17 cellular contexts compared by ENCODE assay signal in genomic region chr14:87407344-87407743, GRCh38.
DNase-seq lines count a peak whose midpoint lies in the region; ATAC-seq and TF ChIP-seq lines count a peak whose summit lies in the region.
"Had no signal": no experiment of that assay in that cellular context is flagged by ENCODE, and none has a peak within 500 bp of the region (broad histone marks: within the 10 kb centered on the region; RNA-seq: fewer than 3 reads in every experiment).

No MANE protein-coding gene starts in this region.

- no peak overlapping the region for H3K9ac ChIP-seq in endodermal cell (ENCODE audit: extremely low read depth, low read length, poor library complexity, severe bottlenecking)
- H3K9ac ChIP-seq: BLaER1 treated with 17β-estradiol and CSF1 and Interleukin-3, amounts not matched to agents 10 nM and 100 nM; GM23248 had no signal

- intact Hi-C loops in Right ventricle myocardium superior (cut with DNase I), result no loop called here
- intact Hi-C loops in left ventricle myocardium inferior (cut with micrococcal nuclease), result no loop called here
- intact Hi-C loops in left ventricle myocardium superior (cut with micrococcal nuclease), result no loop called here
- intact Hi-C loops in uterus (cut with DNase I; ENCODE audit: low total_unique reads), result no loop called here

- peaks cover 41% of the 10 kb centered on the region for H3K4me1 Mint-ChIP-seq in endodermal cell
- H3K4me1 Mint-ChIP-seq in activated CD8-positive, alpha-beta memory T cell treated with anti-CD3 and anti-CD28 coated beads, Interleukin-2, amount 10 ng/mL, durations not matched to agents 7 days and 5 days, result no peaks in the 10 kb centered on the region
- H3K4me1 Mint-ChIP-seq: B cell had no signal

- no peak for TF ChIP-seq CTCF in left ventricle myocardium inferior (IDR thresholded peaks at IDR 0.05; ENCODE audit: borderline replicate concordance)
- TF ChIP-seq CTCF in endodermal cell (conservative IDR thresholded peaks at IDR 0.05), result no peak
- TF ChIP-seq CTCF in uterus (IDR thresholded peaks at IDR 0.05), result no peak
- no peak for TF ChIP-seq CTCF in RWPE1 (conservative IDR thresholded peaks at IDR 0.05; ENCODE audit: low read depth)

- H3K9me3 ChIP-seq in left ventricle myocardium inferior (replicated peaks), result no peaks in the 10 kb centered on the region
- no peaks in the 10 kb centered on the region for H3K9me3 ChIP-seq in endodermal cell (ENCODE audit: control insufficient read depth, low read length)
- H3K9me3 ChIP-seq in uterus, result no peaks in the 10 kb centered on the region
- H3K9me3 ChIP-seq: BLaER1 treated with 17β-estradiol and CSF1 and Interleukin-3, amounts not matched to agents 10 nM and 100 nM had no signal

- CTCF ChIA-PET in RWPE1 (lab: Yijun Ruan, JAX), result no interaction called here
- CTCF ChIA-PET in activated CD8-positive, alpha-beta memory T cell treated with anti-CD3 and anti-CD28 coated beads, Interleukin-2, amount 10 ng/mL, durations not matched to agents 7 days and 5 days (lab: Charles Lee), result no interaction called here

- H3K27ac Mint-ChIP-seq in endodermal cell, result peak overlapping the region; percentile 23
- H3K27ac Mint-ChIP-seq in activated CD8-positive, alpha-beta memory T cell treated with anti-CD3 and anti-CD28 coated beads, Interleukin-2, amount 10 ng/mL, durations not matched to agents 7 days and 5 days, result no peak overlapping the region
- H3K27ac Mint-ChIP-seq: B cell; CD8-positive, alpha-beta T cell had no signal

- WGBS in endodermal cell (ENCODE audit: insufficient coverage in 1 of 2, insufficient read length in 1 of 2), 2 experiments, result 86 to 100% methylated on average over 1 to 2 of the region's 2 CpGs

- H3K27me3 Mint-ChIP-seq in endodermal cell (ENCODE audit: insufficient read depth), result no peaks in the 10 kb centered on the region
- no peaks in the 10 kb centered on the region for H3K27me3 Mint-ChIP-seq in activated CD8-positive, alpha-beta memory T cell treated with anti-CD3 and anti-CD28 coated beads, Interleukin-2, amount 10 ng/mL, durations not matched to agents 7 days and 5 days
- H3K27me3 Mint-ChIP-seq: B cell had no signal

- no peaks in the 10 kb centered on the region for H3K9me3 Mint-ChIP-seq in endodermal cell
- H3K9me3 Mint-ChIP-seq in activated CD8-positive, alpha-beta memory T cell treated with anti-CD3 and anti-CD28 coated beads, Interleukin-2, amount 10 ng/mL, durations not matched to agents 7 days and 5 days (ENCODE audit: low read depth), result peaks cover 2% of the 10 kb centered on the region

- no peaks in the 10 kb centered on the region for H3K36me3 ChIP-seq in left ventricle myocardium inferior
- no peaks in the 10 kb centered on the region for H3K36me3 ChIP-seq in endodermal cell (ENCODE audit: control insufficient read depth, insufficient read depth, low read length)
- H3K36me3 ChIP-seq in uterus, result no peaks in the 10 kb centered on the region
- H3K36me3 ChIP-seq: BLaER1 treated with 17β-estradiol and CSF1 and Interleukin-3, amounts not matched to agents 10 nM and 100 nM; HAP-1 had no signal

- H3K27me3 ChIP-seq in left ventricle myocardium inferior (ENCODE audit: low read depth) (no peaks in the 10 kb centered on the region), endodermal cell (ENCODE audit: control insufficient read depth, insufficient read depth, low read length, poor library complexity, severe bottlenecking) (no peaks in the 10 kb centered on the region), uterus (no peaks in the 10 kb centered on the region)
- H3K27me3 ChIP-seq: BLaER1 treated with 17β-estradiol and CSF1 and Interleukin-3, amounts not matched to agents 10 nM and 100 nM had no signal

- H3K27ac ChIP-seq in left ventricle myocardium inferior (replicated peaks) (no peak overlapping the region), endodermal cell (ENCODE audit: low read depth, low read length) (no peak overlapping the region), uterus (peak overlapping the region; percentile 71 to 79), RWPE1 (no peak overlapping the region)
- H3K27ac ChIP-seq: BLaER1 treated with 17β-estradiol and CSF1 and Interleukin-3, amounts not matched to agents 10 nM and 100 nM; GM23248 had no signal

- H3K4me1 ChIP-seq in left ventricle myocardium inferior (no peaks in the 10 kb centered on the region), endodermal cell (ENCODE audit: control insufficient read depth, insufficient read depth, low read length) (peaks cover 29% of the 10 kb centered on the region), uterus (peaks cover 0 to 6% of the 10 kb centered on the region in 2 donors)
- H3K4me1 ChIP-seq: BLaER1 treated with 17β-estradiol and CSF1 and Interleukin-3, amounts not matched to agents 10 nM and 100 nM; HAP-1 had no signal

- no peak overlapping the region for H3K4me3 ChIP-seq in left ventricle myocardium inferior
- H3K4me3 ChIP-seq in endodermal cell (ENCODE audit: low read length), result no peak overlapping the region
- H3K4me3 ChIP-seq in uterus, result no peak overlapping the region
- H3K4me3 ChIP-seq: BLaER1 treated with 17β-estradiol and CSF1 and Interleukin-3, amounts not matched to agents 10 nM and 100 nM; GM12878; GM23248; HAP-1 had no signal

- POLR2A ChIA-PET in RWPE1 (lab: Yijun Ruan, JAX; ENCODE audit: low non-redundant PET), result no interaction called here

- no peak overlapping the region for H3K4me3 Mint-ChIP-seq in endodermal cell
- H3K4me3 Mint-ChIP-seq in activated CD8-positive, alpha-beta memory T cell treated with anti-CD3 and anti-CD28 coated beads, Interleukin-2, amount 10 ng/mL, durations not matched to agents 7 days and 5 days, result no peak overlapping the region
- H3K4me3 Mint-ChIP-seq: B cell; CD8-positive, alpha-beta T cell had no signal

- ATAC-seq in Right ventricle myocardium superior (ENCODE audit: poor library complexity), result peak; percentile 58
- ATAC-seq in left ventricle myocardium superior, result peak; percentile 50
- ATAC-seq in activated CD8-positive, alpha-beta memory T cell treated with anti-CD3 and anti-CD28 coated beads, Interleukin-2, amount 10 ng/mL, durations not matched to agents 7 days and 5 days, result no peak
- ATAC-seq in GM21526 (IDR thresholded peaks at IDR 0.05; ENCODE audit: low FRiP score, unreplicated experiment), result no peak
- ATAC-seq: CD8-positive, alpha-beta T cell; GM12878 had no signal

- H3K36me3 Mint-ChIP-seq in endodermal cell (ENCODE audit: low read depth), result peaks cover 3% of the 10 kb centered on the region
- no peaks in the 10 kb centered on the region for H3K36me3 Mint-ChIP-seq in activated CD8-positive, alpha-beta memory T cell treated with anti-CD3 and anti-CD28 coated beads, Interleukin-2, amount 10 ng/mL, durations not matched to agents 7 days and 5 days
- H3K36me3 Mint-ChIP-seq: CD8-positive, alpha-beta T cell had no signal

- no peak for TF ChIP-seq POLR2A in uterus (IDR thresholded peaks at IDR 0.05)

- DNase-seq in Right ventricle myocardium superior (no peak), left ventricle myocardium inferior (no peak), endodermal cell (no peak), left ventricle myocardium superior (no peak), uterus (no peak), RWPE1 (ENCODE audit: low spot score) (no peak)
- DNase-seq in activated CD8-positive, alpha-beta memory T cell treated with anti-CD3 and anti-CD28 coated beads, Interleukin-2, amount 10 ng/mL, durations not matched to agents 7 days and 5 days, result no peak
- DNase-seq: 8988T; Calu3; CD8-positive, alpha-beta T cell; DMS79 treated with DMSO at 0.1 percent for 48 hours; GM23248 had no signal

Comparison
In these comparisons a context has a peak if more than half of its experiments do, and no peak if none do; other contexts are left out.
1. ATAC-seq: peak in Right ventricle myocardium superior (single experiment) and left ventricle myocardium superior (single experiment); none in activated CD8-positive, alpha-beta memory T cell treated with anti-CD3 and anti-CD28 coated beads, Interleukin-2, amount 10 ng/mL, durations not matched to agents 7 days and 5 days (single experiment) and GM21526 (single experiment).
2. H3K27ac ChIP-seq: peak in uterus (2 of 2); none in left ventricle myocardium inferior (single experiment), endodermal cell (single experiment) and RWPE1 (single experiment).